In the genomic region with DNA sequence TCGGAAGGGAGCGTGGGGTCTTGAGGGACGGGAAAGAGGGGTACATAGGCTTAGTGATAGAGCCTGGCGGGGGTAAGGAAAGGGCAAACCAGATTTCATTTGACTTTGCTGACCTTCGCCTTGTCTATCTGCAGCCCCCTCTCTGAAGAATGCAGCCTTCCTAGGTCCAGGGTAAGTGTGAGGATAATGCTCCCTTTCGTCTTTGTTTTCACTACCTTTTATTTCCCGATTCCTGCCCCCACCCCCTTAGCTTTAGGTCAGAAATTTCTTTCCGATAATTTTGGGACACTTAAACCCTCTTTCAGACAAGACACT, we compare ENCODE assay signal across 7 cellular contexts. TPM values are rescaled to one million over a fixed set of nuclear protein-coding genes. Genes with fewer than 3 reads are reported as not detected.
DNase-seq lines count a peak whose midpoint lies in the region; ATAC-seq lines count a peak whose summit lies in the region.

No MANE protein-coding gene starts in this region.

- H3K4me3 Mint-ChIP-seq in activated T-helper 17 cell treated with anti-CD3 and anti-CD28 coated beads, Interleukin-2, amount 50 U/mL, for 72 hours, result peak overlapping the region; percentile 99
- peak overlapping the region; percentile 100 for H3K4me3 Mint-ChIP-seq in stimulated activated naive CD8-positive, alpha-beta T cell treated with anti-CD3 and anti-CD28 coated beads, Interleukin-15, amount 100 ng/mL, for 72 hours

- peaks cover 31% of the 10 kb centered on the region for H3K36me3 ChIP-seq in iPS-18a (ENCODE audit: control insufficient read depth, low read depth, low read length)

- H3K9me3 Mint-ChIP-seq in activated T-helper 17 cell treated with anti-CD3 and anti-CD28 coated beads, Interleukin-2, amount 50 U/mL, for 72 hours, result no peaks in the 10 kb centered on the region
- H3K9me3 Mint-ChIP-seq in stimulated activated naive CD8-positive, alpha-beta T cell treated with anti-CD3 and anti-CD28 coated beads, Interleukin-15, amount 100 ng/mL, for 72 hours, result no peaks in the 10 kb centered on the region

- peaks cover 95% of the 10 kb centered on the region for H3K36me3 Mint-ChIP-seq in activated T-helper 17 cell treated with anti-CD3 and anti-CD28 coated beads, Interleukin-2, amount 50 U/mL, for 72 hours (ENCODE audit: low read depth)

- H3K4me1 Mint-ChIP-seq in activated T-helper 17 cell treated with anti-CD3 and anti-CD28 coated beads, Interleukin-2, amount 50 U/mL, for 72 hours, result peaks cover 48% of the 10 kb centered on the region
- peaks cover 68% of the 10 kb centered on the region for H3K4me1 Mint-ChIP-seq in stimulated activated naive CD8-positive, alpha-beta T cell treated with anti-CD3 and anti-CD28 coated beads, Interleukin-15, amount 100 ng/mL, for 72 hours

- DNase-seq in stimulated activated naive CD8-positive, alpha-beta T cell treated with anti-CD3 and anti-CD28 coated beads, Interleukin-15, amount 100 ng/mL, for 72 hours, result no peak
- no peak for DNase-seq in GDM1 (lab: John Stamatoyannopoulos, UW)
- DNase-seq in nucleus accumbens (lab: John Stamatoyannopoulos, UW), result no peak
- DNase-seq in Kasumi-1 (lab: John Stamatoyannopoulos, UW), result no peak

- no peaks in the 10 kb centered on the region for H3K27me3 Mint-ChIP-seq in activated T-helper 17 cell treated with anti-CD3 and anti-CD28 coated beads, Interleukin-2, amount 50 U/mL, for 72 hours
- H3K27me3 Mint-ChIP-seq in stimulated activated naive CD8-positive, alpha-beta T cell treated with anti-CD3 and anti-CD28 coated beads, Interleukin-15, amount 100 ng/mL, for 72 hours, result no peaks in the 10 kb centered on the region

- H3K27ac ChIP-seq in iPS-18a (ENCODE audit: low read length), result peak overlapping the region; percentile 92

- peak overlapping the region; percentile 100 for H3K4me3 ChIP-seq in iPS-18a (ENCODE audit: low read length)

- H3K27me3 ChIP-seq in iPS-18a (ENCODE audit: control insufficient read depth, insufficient read depth, low read length), result no peaks in the 10 kb centered on the region

- ATAC-seq in HG03097 (IDR thresholded peaks at IDR 0.05; ENCODE audit: low FRiP score, unreplicated experiment), result peak; percentile 2
- ATAC-seq in activated T-helper 17 cell treated with anti-CD3 and anti-CD28 coated beads, Interleukin-2, amount 50 U/mL, for 72 hours (replicated peaks), result no peak
- ATAC-seq in stimulated activated naive CD8-positive, alpha-beta T cell treated with anti-CD3 and anti-CD28 coated beads, Interleukin-15, amount 100 ng/mL, for 72 hours, result no peak

- no peaks in the 10 kb centered on the region for H3K9me3 ChIP-seq in iPS-18a (ENCODE audit: control insufficient read depth, low read depth, low read length)

- peaks cover 12% of the 10 kb centered on the region for H3K4me1 ChIP-seq in iPS-18a (ENCODE audit: control insufficient read depth, low read depth, low read length)

- H3K27ac Mint-ChIP-seq in activated T-helper 17 cell treated with anti-CD3 and anti-CD28 coated beads, Interleukin-2, amount 50 U/mL, for 72 hours, result peak overlapping the region; percentile 99
- peak overlapping the region; percentile 99 to 100 for H3K27ac Mint-ChIP-seq in stimulated activated naive CD8-positive, alpha-beta T cell treated with anti-CD3 and anti-CD28 coated beads, Interleukin-15, amount 100 ng/mL, for 72 hours

- H3K9ac ChIP-seq in iPS-18a (ENCODE audit: low read length), result peak overlapping the region; percentile 97

RNA-seq across cellular contexts. Expression of a gene that starts 0.4 kb away (rescaled TPM):
- total RNA-seq in activated T-helper 17 cell treated with anti-CD3 and anti-CD28 coated beads, Interleukin-2, amount 50 U/mL, for 72 hours, result 100 to 1,000 TPM; 235 to 383 TPM

RNA-seq across cellular contexts. Expression of a gene that starts 0.6 kb away (rescaled TPM):
- total RNA-seq in activated T-helper 17 cell treated with anti-CD3 and anti-CD28 coated beads, Interleukin-2, amount 50 U/mL, for 72 hours, result 10 to 100 TPM; 27.5 to 65.2 TPM

RNA-seq across cellular contexts. Expression of a gene that starts 22.1 kb away (rescaled TPM):
- 1 to 10 TPM; 1.9 to 2.1 TPM for total RNA-seq in activated T-helper 17 cell treated with anti-CD3 and anti-CD28 coated beads, Interleukin-2, amount 50 U/mL, for 72 hours

RNA-seq across cellular contexts. Expression of a gene that starts 24.1 kb away (rescaled TPM):
- 1 to 10 TPM; 4.4 to 4.9 TPM for total RNA-seq in activated T-helper 17 cell treated with anti-CD3 and anti-CD28 coated beads, Interleukin-2, amount 50 U/mL, for 72 hours

RNA-seq across cellular contexts. Expression of a gene that starts 53.8 kb away (rescaled TPM):
- total RNA-seq in activated T-helper 17 cell treated with anti-CD3 and anti-CD28 coated beads, Interleukin-2, amount 50 U/mL, for 72 hours, result not detected
